ENCODE assay signal across 14 cellular contexts in genomic region chr3:51343918-51344687, GRCh38. TPM values are rescaled to one million over a fixed set of nuclear protein-coding genes. Genes with fewer than 3 reads are reported as not detected.
DNase-seq lines count a peak whose midpoint lies in the region; ATAC-seq, FAIRE-seq and TF ChIP-seq lines count a peak whose summit lies in the region.
"Had no signal": no experiment of that assay in that cellular context is flagged by ENCODE, and none has a peak within 500 bp of the region (broad histone marks: within the 10 kb centered on the region; RNA-seq: fewer than 3 reads in every experiment).

No MANE protein-coding gene starts in this region.

- peak overlapping the region; percentile 40 for H2AFZ ChIP-seq in IMR-90 (replicated peaks; ENCODE audit: low read length, poor library complexity)

- H4K5ac ChIP-seq in IMR-90 (ENCODE audit: low read depth, low read length) = peak overlapping the region; percentile 45

- TF ChIP-seq CTCF in IMR-90 (conservative IDR thresholded peaks at IDR 0.05; ENCODE audit: low read depth, low read length) = no peak

- peak; percentile 70 for ATAC-seq in IMR-90 (ENCODE audit: low read depth)
- ATAC-seq in GM19351 (IDR thresholded peaks at IDR 0.05; ENCODE audit: unreplicated experiment) = no peak
- no peak for ATAC-seq in left lobe of liver

- no TSS peak for BruUV-seq in IMR-90 (replicated peaks; lab: Mats Ljungman, UMichigan)

- POLR2A ChIA-PET in IMR-90 (lab: Charles Lee; ENCODE audit: unreplicated experiment) = no interaction called here

- CTCF ChIA-PET in IMR-90 (lab: Yijun Ruan, JAX) = interaction anchor here (0.6 kb wide), 1 partner anchor 28 kb away, joined by 3 read pairs; no protein-coding TSS in a partner anchor

- no peak for TF ChIP-seq RAD21 in IMR-90 (IDR thresholded peaks at IDR 0.05; ENCODE audit: low read length)

- H2BK120ac ChIP-seq in IMR-90 (ENCODE audit: low read depth, low read length) = peak overlapping the region; percentile 84

- H3K4me1 ChIP-seq in IMR-90 (ENCODE audit: control insufficient read depth, insufficient read depth, low read length) = peaks cover 24% of the 10 kb centered on the region
- H3K4me1 ChIP-seq in small intestine (ENCODE audit: control insufficient read depth in 2 of 2, insufficient read depth in 1 of 2, low read depth in 1 of 2, low read length in 1 of 2) = no peaks in the 10 kb centered on the region
- H3K4me1 ChIP-seq: Peyer's patch had no signal

- peak overlapping the region; percentile 84 for H3K14ac ChIP-seq in IMR-90 (replicated peaks; ENCODE audit: low read depth, low read length)

- peaks cover 22% of the 10 kb centered on the region for H3K9me1 ChIP-seq in IMR-90 (ENCODE audit: insufficient read depth, low read length)

- dilution Hi-C loops in IMR-90 (cut with HindIII; ENCODE audit: low sequenced_read_pairs, unreplicated experiment) = no loop called here

- DNase-seq in AG08396 (ENCODE audit: low spot score) (peak; percentile 19), IMR-90 (peak; percentile 78), myocyte (ENCODE audit: low read depth) (peak; percentile 48), left lobe of liver (ENCODE audit: low spot score) (no peak), small intestine (no peak), hepatic stellate cell (ENCODE audit: low spot score) (no peak)
- DNase-seq: CD4-positive, alpha-beta T cell; hippocampal formation; NCI-H2171 had no signal

- peak overlapping the region; percentile 82 for H4K91ac ChIP-seq in IMR-90 (ENCODE audit: insufficient read depth, low read depth, low read length)

- peak overlapping the region; percentile 67 for H2AK9ac ChIP-seq in IMR-90 (replicated peaks; ENCODE audit: low read depth, low read length, poor library complexity)

- H3K79me1 ChIP-seq in IMR-90 (ENCODE audit: low read depth in 1 of 2, low read length in 2 of 2) = 0 out of 4 replicates have a peak, but pooled peaks cover 0 to 3% of the 10 kb centered on the region in 2 experiments

- H3K4ac ChIP-seq in IMR-90 (ENCODE audit: low read depth, low read length) = peak overlapping the region; percentile 92

- peak overlapping the region; percentile 41; the same call in 1 of the 2 replicates for H3K56ac ChIP-seq in IMR-90 (ENCODE audit: extremely low read depth, insufficient read depth, low read length)

- H4K20me1 ChIP-seq in IMR-90 (ENCODE audit: insufficient read depth, low read length) = no peaks in the 10 kb centered on the region

- no peak overlapping the region for H3K4me3 ChIP-seq in IMR-90 (ENCODE audit: insufficient read depth, low read depth, low read length)
- H3K4me3 ChIP-seq in small intestine (ENCODE audit: low read depth in 1 of 2, low read length in 2 of 2) = no peak overlapping the region
- H3K4me3 ChIP-seq: Peyer's patch, thoracic aorta had no signal

- TF ChIP-seq POLR2A in IMR-90 (IDR thresholded peaks at IDR 0.05; ENCODE audit: low read depth, low read length) = no peak

- H2BK15ac ChIP-seq in IMR-90 (ENCODE audit: low read depth, low read length) = peak overlapping the region; percentile 79; the same call in 2 of the 3 replicates

- H3K36me3 ChIP-seq in IMR-90 (ENCODE audit: control insufficient read depth, insufficient read depth, low read length) = no peaks in the 10 kb centered on the region
- no peaks in the 10 kb centered on the region for H3K36me3 ChIP-seq in small intestine (ENCODE audit: control insufficient read depth in 2 of 2, insufficient read depth in 2 of 2, low read length in 2 of 2)
- H3K36me3 ChIP-seq: Peyer's patch, thoracic aorta had no signal

- 40% methylated on average over 1 of the region's 7 CpGs; no CpG with 5 or more reads in 1 of the 2 experiments for WGBS in IMR-90 (ENCODE audit: extremely low coverage in 2 of 2, insufficient read length in 1 of 2), 2 experiments
- 66 to 74% (median 71%) methylated on average over 7 of the region's 7 CpGs for WGBS in small intestine, 3 donors

- no peaks in the 10 kb centered on the region for H3K27me3 ChIP-seq in IMR-90 (ENCODE audit: control insufficient read depth, insufficient read depth, low read length)
- H3K27me3 ChIP-seq in small intestine (ENCODE audit: control insufficient read depth in 2 of 2, insufficient read depth in 2 of 2, low read length in 2 of 2) = no peaks in the 10 kb centered on the region
- H3K27me3 ChIP-seq: Peyer's patch had no signal

- no peak overlapping the region for H3K9ac ChIP-seq in IMR-90 (ENCODE audit: low read depth, low read length)

- in situ Hi-C loops in IMR-90 (cut with MboI; ENCODE audit: low sequenced_read_pairs) = no loop called here

- no peak overlapping the region; the same call in 1 of the 2 replicates for H3K4me2 ChIP-seq in IMR-90 (ENCODE audit: low read depth, low read length)

- peak overlapping the region; percentile 12 for H3K23ac ChIP-seq in IMR-90 (ENCODE audit: low read depth, low read length)

- H3K9me3 ChIP-seq in IMR-90 (ENCODE audit: control insufficient read depth, insufficient read depth, low read length) (no peaks in the 10 kb centered on the region), small intestine (ENCODE audit: control insufficient read depth, low read depth) (no peaks in the 10 kb centered on the region)
- H3K9me3 ChIP-seq: Peyer's patch, thoracic aorta had no signal

- peak overlapping the region; percentile 19 for H3K18ac ChIP-seq in IMR-90 (ENCODE audit: low read depth, low read length)

- no peak for FAIRE-seq in small intestine (lab: Jason Lieb, UNC)
- FAIRE-seq: TTC549 had no signal

- peak overlapping the region; percentile 87 for H2BK20ac ChIP-seq in IMR-90 (ENCODE audit: low read depth, low read length)

- peak overlapping the region; percentile 66 for H2AK5ac ChIP-seq in IMR-90 (ENCODE audit: low read depth, low read length)

- H3K27ac ChIP-seq in IMR-90 (ENCODE audit: insufficient read depth, low read length) (no peak overlapping the region; the same call in 1 of the 2 replicates), cingulate gyrus (ENCODE audit: low read depth, low read length) (peak overlapping the region; percentile 1), small intestine (ENCODE audit: low read depth in 1 of 2, low read length in 1 of 2) (no peak overlapping the region)
- H3K27ac ChIP-seq: Peyer's patch, thoracic aorta had no signal

- intact Hi-C loops in IMR-90 (cut with micrococcal nuclease) = loop anchor here (1.0 kb wide), 1 partner anchor 40 kb away; no protein-coding TSS in a partner anchor

- H4K8ac ChIP-seq in IMR-90 (ENCODE audit: low read depth in 2 of 2, low read length in 2 of 2) = peak overlapping the region in 1 of 2 experiments; percentile 59; a peak in 1 of 4 replicates

- peak overlapping the region; percentile 11 for H2BK5ac ChIP-seq in IMR-90 (ENCODE audit: low read depth, low read length, poor library complexity, severe bottlenecking)

TF ChIP-seq in IMR-90, 13 proteins besides CTCF, POLR2A, EP300 and RAD21:
- TF ChIP-seq CHD1 (IDR thresholded peaks at IDR 0.05; ENCODE audit: low read depth, low read length) = no peak
- no peak for TF ChIP-seq MAZ (IDR thresholded peaks at IDR 0.05; ENCODE audit: borderline replicate concordance, low read depth, low read length)
- TF ChIP-seq MAFK (IDR thresholded peaks at IDR 0.05; ENCODE audit: low read depth, low read length) = no peak
- TF ChIP-seq CEBPB (IDR thresholded peaks at IDR 0.05; ENCODE audit: low read depth, low read length) = peak; percentile 92
- TF ChIP-seq RFX5 (IDR thresholded peaks at IDR 0.05; ENCODE audit: low read depth, low read length) = no peak
- no peak for TF ChIP-seq ELK1 (IDR thresholded peaks at IDR 0.05; ENCODE audit: borderline replicate concordance, low read depth, low read length)
- TF ChIP-seq BHLHE40 (IDR thresholded peaks at IDR 0.05; ENCODE audit: low read depth, low read length) = peak; percentile 51; the same call in 1 of the 2 replicates
- TF ChIP-seq RCOR1 (IDR thresholded peaks at IDR 0.05; ENCODE audit: insufficient replicate concordance, low read length) = peak; percentile 37
- peak; percentile 61; the same call in 1 of the 2 replicates for TF ChIP-seq NFE2L2 (IDR thresholded peaks at IDR 0.05; ENCODE audit: low read depth, low read length)
- TF ChIP-seq USF2 (IDR thresholded peaks at IDR 0.05; ENCODE audit: low read depth, low read length) = no peak
- TF ChIP-seq SMC3 (IDR thresholded peaks at IDR 0.05; ENCODE audit: low read depth, low read length) = no peak
- peak; percentile 37; the same call in 1 of the 2 replicates for TF ChIP-seq FOS (IDR thresholded peaks at IDR 0.05; ENCODE audit: low read depth, low read length)
- TF ChIP-seq MXI1 (IDR thresholded peaks at IDR 0.05; ENCODE audit: borderline replicate concordance, low read depth, low read length) = no peak

RNA-seq across cellular contexts. Expression of gene MANF, which starts 41.0 kb away (rescaled TPM):
- 65.4 and 78.9 TPM in 2 replicates for total RNA-seq in IMR-90 (2012; rRNA removed)
- 122 and 131 TPM in 2 replicates for polyA plus RNA-seq in IMR-90 (2012; rRNA removed)
- 40.5 and 61.4 TPM in 2 replicates for polyA plus RNA-seq in IMR-90 (2012; cell fraction: cytosol; rRNA removed)
- 7.3 and 37.0 TPM in 2 replicates for polyA plus RNA-seq in IMR-90 (2012; cell fraction: nucleus; rRNA removed; ENCODE audit: low replicate concordance)
- 65.2 and 129 TPM in 2 replicates for total RNA-seq in myocyte
- 161 TPM for polyA plus RNA-seq in myocyte (2012)
- total RNA-seq in left lobe of liver = 80.9 TPM
- 100 to 1,000 TPM in 1 of 3 donors, 10 to 100 TPM in 2; 17.7 to 141 (median 52.7) TPM for polyA plus RNA-seq in small intestine

RNA-seq across cellular contexts. Expression of gene RBM15B, which starts 47.0 kb away (rescaled TPM):
- total RNA-seq in IMR-90 (2012; rRNA removed) (17.2 and 17.4 TPM in 2 replicates), myocyte (25.8 and 26.1 TPM in 2 replicates), left lobe of liver (10.3 TPM)
- polyA plus RNA-seq in IMR-90 (2012; rRNA removed) (15.0 and 16.2 TPM in 2 replicates), small intestine (10 to 100 TPM in 1 of 3 donors, 1 to 10 TPM in 2; 8.9 to 18.3 (median 9.6) TPM)
- polyA plus RNA-seq in IMR-90 (2012; cell fraction: cytosol; rRNA removed) = 16.0 and 21.0 TPM in 2 replicates
- polyA plus RNA-seq in IMR-90 (2012; cell fraction: nucleus; rRNA removed; ENCODE audit: low replicate concordance) = 7.4 and 10.0 TPM in 2 replicates
- polyA plus RNA-seq in myocyte (2012) = 22.9 TPM

Comparison
In these comparisons a context has a peak if more than half of its experiments do, and no peak if none do; other contexts are left out.
1. DNase-seq: peak in AG08396 (single experiment), IMR-90 (single experiment) and myocyte (single experiment); none in left lobe of liver (single experiment), small intestine (single experiment) and hepatic stellate cell (single experiment).